30 cellular contexts compared by ENCODE assay signal in genomic region chr19:12453495-12453894, GRCh38. TPM values are rescaled to one million over a fixed set of nuclear protein-coding genes. Genes with fewer than 3 reads are reported as not detected.
DNase-seq lines count a peak whose midpoint lies in the region; ATAC-seq, FAIRE-seq and TF ChIP-seq lines count a peak whose summit lies in the region.
"Had no signal": no experiment of that assay in that cellular context is flagged by ENCODE, and none has a peak within 500 bp of the region (broad histone marks: within the 10 kb centered on the region; RNA-seq: fewer than 3 reads in every experiment).

No MANE protein-coding gene starts in this region.

- TF ChIP-seq POLR2A in HepG2 (IDR thresholded peaks at IDR 0.05; ENCODE audit: insufficient read depth in 1 of 2, low read depth in 2 of 2, low read length in 2 of 2): no peak

- no peak overlapping the region for H3K27ac Mint-ChIP-seq in activated CD4-positive, alpha-beta memory T cell treated with anti-CD3 and anti-CD28 coated beads for 36 hours
- H3K27ac Mint-ChIP-seq: activated CD4-positive, alpha-beta T cell treated with anti-CD3 and anti-CD28 coated beads for 36 hours; activated CD8-positive, alpha-beta T cell treated with anti-CD3 and anti-CD28 coated beads, Interleukin-2, amount 10 ng/mL, durations not matched to agents 7 days and 5 days; activated naive CD4-positive, alpha-beta T cell treated with anti-CD3 and anti-CD28 coated beads, Interleukin-2, amount 50 U/mL, for 24 hours; activated T-helper 2 cell treated with anti-CD3 and anti-CD28 coated beads, Interferon-gamma antibody, Interleukin-2, Interleukin-4, amounts not matched to agents 10 μg/mL and 5 μg/mL and 100 μg/mL, durations not matched to agents 14 hours and 24 hours and 36 hours; CD4-positive, alpha-beta T cell; H9; nephron; stimulated activated effector memory CD8-positive, alpha-beta T cell treated with anti-CD3 and anti-CD28 coated beads, Interleukin-12 subunit alpha, Interleukin-12 subunit beta, amount 100 ng/mL, for 72 hours had no signal

- H3K4me1 Mint-ChIP-seq in activated CD4-positive, alpha-beta memory T cell treated with anti-CD3 and anti-CD28 coated beads for 36 hours (ENCODE audit: low read depth): no peaks in the 10 kb centered on the region
- H3K4me1 Mint-ChIP-seq: activated CD4-positive, alpha-beta T cell treated with anti-CD3 and anti-CD28 coated beads for 36 hours; activated naive CD4-positive, alpha-beta T cell treated with anti-CD3 and anti-CD28 coated beads, Interleukin-2, amount 50 U/mL, for 24 hours; H9; nephron; stimulated activated effector memory CD8-positive, alpha-beta T cell treated with anti-CD3 and anti-CD28 coated beads, Interleukin-12 subunit alpha, Interleukin-12 subunit beta, amount 100 ng/mL, for 72 hours had no signal

- no peak overlapping the region for H3K4me2 ChIP-seq in HepG2 (ENCODE audit: low read depth, low read length)
- H3K4me2 ChIP-seq: A549 had no signal

- H3K4me1 ChIP-seq in liver (ENCODE audit: control insufficient read depth in 4 of 4, insufficient read depth in 4 of 4, low read length in 3 of 4) (no peaks in the 10 kb centered on the region), HepG2 (ENCODE audit: insufficient read depth, low read length) (no peaks in the 10 kb centered on the region), mucosa of descending colon (ENCODE audit: low read depth) (peaks cover 2% of the 10 kb centered on the region)
- H3K4me1 ChIP-seq: A549, SJCRH30, upper lobe of right lung had no signal

- no peak for TF ChIP-seq EP300 in HepG2 (IDR thresholded peaks at IDR 0.05; ENCODE audit: low read depth in 2 of 2, low read length in 2 of 2)
- TF ChIP-seq EP300 in HepG2 (CRISPR knock-in tag; IDR thresholded peaks at IDR 0.05; ENCODE audit: borderline replicate concordance): no peak

- no peak for DNase-seq in HepG2 (ENCODE audit: low spot score)
- DNase-seq in NCI-H748 treated with DMSO at 0.1 percent for 48 hours (lab: John Stamatoyannopoulos, UW): peak; percentile 15
- peak in 2 of 3 donors; percentile 60 to 78 for DNase-seq in mucosa of descending colon
- no peak for DNase-seq in activated naive CD4-positive, alpha-beta T cell treated with Interleukin-2 at 50 U/mL for 16 hours
- DNase-seq in activated CD4-positive, alpha-beta memory T cell treated with anti-CD3 and anti-CD28 coated beads for 36 hours: no peak
- DNase-seq: activated CD4-positive, alpha-beta T cell treated with anti-CD3 and anti-CD28 coated beads for 36 hours; activated CD8-positive, alpha-beta T cell treated with anti-CD3 and anti-CD28 coated beads, Interleukin-2, amount 10 ng/mL, durations not matched to agents 7 days and 5 days; amniotic stem cell; CD4-positive, alpha-beta T cell; foreskin melanocyte; H9; heart left ventricle; Kasumi-1; NCI-H1694 treated with DMSO at 0.1 percent for 48 hours; NCI-H774; SJCRH30; SW 1271; upper lobe of right lung had no signal

- POLR2A ChIA-PET in HepG2 (lab: Yijun Ruan, JAX): no interaction called here
- POLR2A ChIA-PET in activated CD4-positive, alpha-beta memory T cell treated with anti-CD3 and anti-CD28 coated beads for 36 hours (lab: Charles Lee): interaction anchor here (0.6 to 1.1 kb wide), 3 partner anchors 41 to 228 kb away, joined by 3 to 4 read pairs (median 3); partner anchors contain the start of gene DHPS

- peaks cover 10 to 40% (median 15%) of the 10 kb centered on the region in 4 donors for H3K9me3 ChIP-seq in liver (ENCODE audit: control insufficient read depth in 4 of 4, low read length in 3 of 4)
- H3K9me3 ChIP-seq in HepG2 (ENCODE audit: low read length): no peaks in the 10 kb centered on the region
- H3K9me3 ChIP-seq in mucosa of descending colon: peaks cover 21% of the 10 kb centered on the region
- H3K9me3 ChIP-seq: A549, upper lobe of right lung had no signal

- peaks cover 24% of the 10 kb centered on the region for H3K36me3 Mint-ChIP-seq in activated CD4-positive, alpha-beta memory T cell treated with anti-CD3 and anti-CD28 coated beads for 36 hours
- H3K36me3 Mint-ChIP-seq: stimulated activated effector memory CD8-positive, alpha-beta T cell treated with anti-CD3 and anti-CD28 coated beads, Interleukin-12 subunit alpha, Interleukin-12 subunit beta, amount 100 ng/mL, for 72 hours had no signal

- no peak overlapping the region for H3K4me3 Mint-ChIP-seq in activated CD4-positive, alpha-beta memory T cell treated with anti-CD3 and anti-CD28 coated beads for 36 hours
- H3K4me3 Mint-ChIP-seq: activated CD4-positive, alpha-beta T cell treated with anti-CD3 and anti-CD28 coated beads for 36 hours; activated CD8-positive, alpha-beta T cell treated with anti-CD3 and anti-CD28 coated beads, Interleukin-2, amount 10 ng/mL, durations not matched to agents 7 days and 5 days; activated naive CD4-positive, alpha-beta T cell treated with anti-CD3 and anti-CD28 coated beads, Interleukin-2, amount 50 U/mL, for 24 hours; CD4-positive, alpha-beta T cell; H9; nephron; stimulated activated effector memory CD8-positive, alpha-beta T cell treated with anti-CD3 and anti-CD28 coated beads, Interleukin-12 subunit alpha, Interleukin-12 subunit beta, amount 100 ng/mL, for 72 hours had no signal

- CTCF ChIA-PET in HepG2 (lab: Yijun Ruan, JAX; ENCODE audit: low intra/inter-chr PET ratio, low total read pairs): no interaction called here
- CTCF ChIA-PET in activated CD4-positive, alpha-beta memory T cell treated with anti-CD3 and anti-CD28 coated beads for 36 hours (lab: Charles Lee): no interaction called here

- BruUV-seq in HepG2 (replicated peaks; lab: Mats Ljungman, UMichigan): no TSS peak

- no peak for TF ChIP-seq CTCF in liver (IDR thresholded peaks at IDR 0.05; ENCODE audit: low read depth, low read length, missing input control)
- TF ChIP-seq CTCF in HepG2 (CRISPR knock-in tag; IDR thresholded peaks at IDR 0.05): no peak
- no peak for TF ChIP-seq CTCF in mucosa of descending colon (IDR thresholded peaks at IDR 0.05)

- intact Hi-C loops in HepG2 (cut with micrococcal nuclease; ENCODE audit: unreplicated experiment) (no loop called here), mucosa of descending colon (cut with DNase I, micrococcal nuclease) (no loop called here)
- intact Hi-C loops in activated CD4-positive, alpha-beta memory T cell treated with anti-CD3 and anti-CD28 coated beads for 36 hours (cut with micrococcal nuclease): no loop called here

- no peaks in the 10 kb centered on the region for H4K20me1 ChIP-seq in HepG2 (ENCODE audit: insufficient read depth, low read length)

- H3K79me2 ChIP-seq in HepG2 (ENCODE audit: insufficient read depth, low read length): no peaks in the 10 kb centered on the region

- no peak for TF ChIP-seq RAD21 in liver (IDR thresholded peaks at IDR 0.05)
- TF ChIP-seq RAD21 in HepG2 (CRISPR knock-in tag; IDR thresholded peaks at IDR 0.05): no peak

- H3K9ac ChIP-seq in liver (ENCODE audit: low read depth in 1 of 2, low read length in 2 of 2): no peak overlapping the region
- H3K9ac ChIP-seq in HepG2 (ENCODE audit: insufficient read depth, low read depth, low read length): no peak overlapping the region

- peaks cover 0 to 2% (median 0%) of the 10 kb centered on the region in 4 donors for H3K36me3 ChIP-seq in liver (ENCODE audit: control insufficient read depth in 4 of 4, insufficient read depth in 3 of 4, low read depth in 1 of 4, low read length in 3 of 4)
- no peaks in the 10 kb centered on the region for H3K36me3 ChIP-seq in HepG2 (replicated peaks in 1 of 2; ENCODE audit: control insufficient read depth in 1 of 2, insufficient read depth in 2 of 2, low read length in 2 of 2)
- H3K36me3 ChIP-seq in mucosa of descending colon (ENCODE audit: low read depth): no peaks in the 10 kb centered on the region
- H3K36me3 ChIP-seq: upper lobe of right lung had no signal

- ATAC-seq in HepG2 (no peak), mucosa of descending colon (no peak), GM19328 (IDR thresholded peaks at IDR 0.05; ENCODE audit: unreplicated experiment) (no peak), HG02885 (IDR thresholded peaks at IDR 0.05; ENCODE audit: poor library complexity, unreplicated experiment) (no peak)
- ATAC-seq: A549; activated CD4-positive, alpha-beta T cell treated with anti-CD3 and anti-CD28 coated beads for 36 hours; activated CD8-positive, alpha-beta T cell treated with anti-CD3 and anti-CD28 coated beads, Interleukin-2, amount 10 ng/mL, durations not matched to agents 7 days and 5 days; GM12878; heart left ventricle; stimulated activated effector memory CD8-positive, alpha-beta T cell treated with anti-CD3 and anti-CD28 coated beads, Interleukin-12 subunit alpha, Interleukin-12 subunit beta, amount 100 ng/mL, for 72 hours; upper lobe of right lung had no signal

- no peak overlapping the region for H2AFZ ChIP-seq in HepG2 (ENCODE audit: low read length)

- no peaks in the 10 kb centered on the region for H3K27me3 Mint-ChIP-seq in activated CD4-positive, alpha-beta memory T cell treated with anti-CD3 and anti-CD28 coated beads for 36 hours
- H3K27me3 Mint-ChIP-seq: activated CD4-positive, alpha-beta T cell treated with anti-CD3 and anti-CD28 coated beads for 36 hours; activated naive CD4-positive, alpha-beta T cell treated with anti-CD3 and anti-CD28 coated beads, Interleukin-2, amount 50 U/mL, for 24 hours; CD4-positive, alpha-beta T cell had no signal

- FAIRE-seq in HepG2 (lab: Jason Lieb, UNC): no peak
- FAIRE-seq: A549, GM12878, keratinocyte, RCC 7860 had no signal

- H3K27ac ChIP-seq in liver (ENCODE audit: low read depth in 1 of 2, low read length in 2 of 2) (no peak overlapping the region), HepG2 (ENCODE audit: extremely low read length, insufficient read depth, low read length) (no peak overlapping the region)
- H3K27ac ChIP-seq: A549, SJCRH30, upper lobe of right lung had no signal

- H3K27me3 ChIP-seq in liver (ENCODE audit: control insufficient read depth in 4 of 4, insufficient read depth in 4 of 4, low read length in 3 of 4) (no peaks in the 10 kb centered on the region), HepG2 (ENCODE audit: control insufficient read depth in 1 of 2, insufficient read depth in 2 of 2, low read length in 2 of 2) (no peaks in the 10 kb centered on the region)
- H3K27me3 ChIP-seq: heart left ventricle, SJCRH30, upper lobe of right lung had no signal

- peaks cover 41% of the 10 kb centered on the region for H3K9me3 Mint-ChIP-seq in activated CD4-positive, alpha-beta memory T cell treated with anti-CD3 and anti-CD28 coated beads for 36 hours

- in situ Hi-C loops in HepG2 (cut with HindIII; ENCODE audit: extremely low pct_ligation_motif_present, low pct_unique_long_range_greater_than_20kb): no loop called here

- 66% methylated on average over 6 of the region's 6 CpGs for WGBS in liver
- 71% methylated on average over 6 of the region's 6 CpGs for WGBS in HepG2 (ENCODE audit: low lambda C conversion rate)

- H3K4me3 ChIP-seq in liver (ENCODE audit: low read depth in 1 of 3, low read length in 3 of 3) (peak overlapping the region in 2 of 3 donors; percentile 8 to 23), HepG2 (replicated peaks in 1 of 3; ENCODE audit: insufficient read depth in 1 of 3, low read depth in 2 of 3, low read length in 3 of 3) (no peak overlapping the region), mucosa of descending colon (no peak overlapping the region)
- H3K4me3 ChIP-seq: A549, GM12878, heart left ventricle, lung, SJCRH30, upper lobe of right lung had no signal

RNA-seq across cellular contexts. Expression of gene ZNF443, which starts 12.7 kb away (rescaled TPM):
- total RNA-seq in liver (1 to 10 TPM; 2.6 to 7.4 TPM), HepG2 (2016; rRNA removed; fragmentation: Illumina TruSeq; extraction: Trizol) (19.0 and 24.2 TPM in 2 replicates), mucosa of descending colon (1 to 10 TPM; 5.8 to 7.7 (median 7.3) TPM)
- polyA plus RNA-seq in liver (1 to 10 TPM; 1.1 to 1.9 TPM), HepG2 (2011; rRNA removed) (3.5 and 3.6 TPM in 2 replicates)
- total RNA-seq in HepG2 (2016; cell fraction: cytosol; rRNA removed; fragmentation: Illumina TruSeq; extraction: Trizol; ENCODE audit: low read depth): 4.8 and 6.3 TPM in 2 replicates
- total RNA-seq in HepG2 (2016; cell fraction: insoluble cytoplasmic fraction; rRNA removed; fragmentation: Illumina TruSeq; extraction: Trizol): 17.4 and 23.5 TPM in 2 replicates
- total RNA-seq in HepG2 (2016; cell fraction: membrane; rRNA removed; fragmentation: Illumina TruSeq; extraction: Trizol): 9.2 and 13.1 TPM in 2 replicates
- total RNA-seq in HepG2 (2016; cell fraction: nucleus; rRNA removed; fragmentation: Illumina TruSeq; extraction: Trizol): 25.0 and 27.8 TPM in 2 replicates
- polyA plus RNA-seq in HepG2 (2011; cell fraction: cytosol; rRNA removed): 1.0 and 1.7 TPM in 2 replicates
- polyA plus RNA-seq in HepG2 (2011; cell fraction: nucleus; rRNA removed): 2.7 and 4.0 TPM in 2 replicates
- polyA plus RNA-seq in HepG2 (2012): 3.4 and 5.1 TPM in 2 replicates
- polyA plus RNA-seq in HepG2 (2016; cell fraction: cytosol; fragmentation: Illumina TruSeq; extraction: Trizol; ENCODE audit: low read depth): 0.33 and 0.42 TPM in 2 replicates
- 6.6 and 7.5 TPM in 2 replicates for polyA plus RNA-seq in HepG2 (2016; cell fraction: insoluble cytoplasmic fraction; fragmentation: Illumina TruSeq; extraction: Trizol; ENCODE audit: low read depth)
- polyA plus RNA-seq in HepG2 (2016; cell fraction: membrane; fragmentation: Illumina TruSeq; extraction: Trizol; ENCODE audit: low read depth): 1.00 and 1.1 TPM in 2 replicates
- 10.6 and 10.7 TPM in 2 replicates for polyA plus RNA-seq in HepG2 (2016; cell fraction: nucleus; fragmentation: Illumina TruSeq; extraction: Trizol; ENCODE audit: insufficient read depth, low read depth)
- polyA minus RNA-seq in HepG2 (2011; rRNA and poly(A)+ RNA removed; ENCODE audit: low replicate concordance): 0.87 and 3.0 TPM in 2 replicates
- polyA minus RNA-seq in HepG2 (2011; cell fraction: cytosol; rRNA and poly(A)+ RNA removed): 6.1 and 6.2 TPM in 2 replicates
- 30.6 and 31.3 TPM in 2 replicates for polyA minus RNA-seq in HepG2 (2011; cell fraction: nucleus; rRNA and poly(A)+ RNA removed)
- total RNA-seq in activated CD4-positive, alpha-beta memory T cell treated with anti-CD3 and anti-CD28 coated beads for 36 hours: 1 to 10 TPM; 5.1 to 5.3 TPM

RNA-seq across cellular contexts. Expression of gene ZNF709, which starts 31.1 kb away (rescaled TPM):
- total RNA-seq in liver (1 to 10 TPM; 1.3 to 1.9 TPM), HepG2 (2016; rRNA removed; fragmentation: Illumina TruSeq; extraction: Trizol) (3.9 and 4.7 TPM in 2 replicates), mucosa of descending colon (1 to 10 TPM; 1.2 to 3.3 (median 1.8) TPM)
- polyA plus RNA-seq in liver (under 1 TPM; 0.24 to 0.25 TPM), HepG2 (2011; rRNA removed) (1.0 and 1.5 TPM in 2 replicates)
- total RNA-seq in HepG2 (2016; cell fraction: cytosol; rRNA removed; fragmentation: Illumina TruSeq; extraction: Trizol; ENCODE audit: low read depth): 0.61 and 0.79 TPM in 2 replicates
- total RNA-seq in HepG2 (2016; cell fraction: insoluble cytoplasmic fraction; rRNA removed; fragmentation: Illumina TruSeq; extraction: Trizol): 3.7 and 4.7 TPM in 2 replicates
- total RNA-seq in HepG2 (2016; cell fraction: membrane; rRNA removed; fragmentation: Illumina TruSeq; extraction: Trizol): 1.3 and 1.5 TPM in 2 replicates
- total RNA-seq in HepG2 (2016; cell fraction: nucleus; rRNA removed; fragmentation: Illumina TruSeq; extraction: Trizol): 2.9 and 3.6 TPM in 2 replicates
- 0.43 and 0.69 TPM in 2 replicates for polyA plus RNA-seq in HepG2 (2011; cell fraction: cytosol; rRNA removed)
- 1.2 and 1.3 TPM in 2 replicates for polyA plus RNA-seq in HepG2 (2011; cell fraction: nucleus; rRNA removed)
- 0.68 and 1.7 TPM in 2 replicates for polyA plus RNA-seq in HepG2 (2012)
- 0.11 and 0.15 TPM in 2 replicates for polyA plus RNA-seq in HepG2 (2016; cell fraction: cytosol; fragmentation: Illumina TruSeq; extraction: Trizol; ENCODE audit: low read depth)
- polyA plus RNA-seq in HepG2 (2016; cell fraction: insoluble cytoplasmic fraction; fragmentation: Illumina TruSeq; extraction: Trizol; ENCODE audit: low read depth): 1.2 and 1.4 TPM in 2 replicates
- 0.33 and 0.42 TPM in 2 replicates for polyA plus RNA-seq in HepG2 (2016; cell fraction: membrane; fragmentation: Illumina TruSeq; extraction: Trizol; ENCODE audit: low read depth)
- 2.4 and 3.6 TPM in 2 replicates for polyA plus RNA-seq in HepG2 (2016; cell fraction: nucleus; fragmentation: Illumina TruSeq; extraction: Trizol; ENCODE audit: insufficient read depth, low read depth)
- polyA minus RNA-seq in HepG2 (2011; rRNA and poly(A)+ RNA removed; ENCODE audit: low replicate concordance): 2.2 TPM in 1 of 2 replicates, not detected in the other
- 1.8 and 2.0 TPM in 2 replicates for polyA minus RNA-seq in HepG2 (2011; cell fraction: cytosol; rRNA and poly(A)+ RNA removed)
- polyA minus RNA-seq in HepG2 (2011; cell fraction: nucleus; rRNA and poly(A)+ RNA removed): 6.6 and 6.8 TPM in 2 replicates
- 1 to 10 TPM; 1.5 to 2.4 TPM for total RNA-seq in activated CD4-positive, alpha-beta memory T cell treated with anti-CD3 and anti-CD28 coated beads for 36 hours

RNA-seq across cellular contexts. Expression of gene ZNF799, which starts 52.4 kb away (rescaled TPM):
- 1 to 10 TPM; 2.8 to 5.3 TPM for total RNA-seq in liver
- 1 to 10 TPM; 1.6 to 2.2 TPM for polyA plus RNA-seq in liver
- 17.9 and 27.0 TPM in 2 replicates for total RNA-seq in HepG2 (2016; rRNA removed; fragmentation: Illumina TruSeq; extraction: Trizol)
- 4.5 and 5.5 TPM in 2 replicates for total RNA-seq in HepG2 (2016; cell fraction: cytosol; rRNA removed; fragmentation: Illumina TruSeq; extraction: Trizol; ENCODE audit: low read depth)
- 17.8 and 28.0 TPM in 2 replicates for total RNA-seq in HepG2 (2016; cell fraction: insoluble cytoplasmic fraction; rRNA removed; fragmentation: Illumina TruSeq; extraction: Trizol)
- total RNA-seq in HepG2 (2016; cell fraction: membrane; rRNA removed; fragmentation: Illumina TruSeq; extraction: Trizol): 10.2 and 12.9 TPM in 2 replicates
- total RNA-seq in HepG2 (2016; cell fraction: nucleus; rRNA removed; fragmentation: Illumina TruSeq; extraction: Trizol): 17.5 and 19.9 TPM in 2 replicates
- 4.7 and 7.7 TPM in 2 replicates for polyA plus RNA-seq in HepG2 (2011; rRNA removed)
- polyA plus RNA-seq in HepG2 (2011; cell fraction: cytosol; rRNA removed): 2.5 and 3.3 TPM in 2 replicates
- 4.9 and 6.2 TPM in 2 replicates for polyA plus RNA-seq in HepG2 (2011; cell fraction: nucleus; rRNA removed)
- 5.2 and 5.9 TPM in 2 replicates for polyA plus RNA-seq in HepG2 (2012)
- 0.52 and 0.70 TPM in 2 replicates for polyA plus RNA-seq in HepG2 (2016; cell fraction: cytosol; fragmentation: Illumina TruSeq; extraction: Trizol; ENCODE audit: low read depth)
- polyA plus RNA-seq in HepG2 (2016; cell fraction: insoluble cytoplasmic fraction; fragmentation: Illumina TruSeq; extraction: Trizol; ENCODE audit: low read depth): 13.3 and 14.1 TPM in 2 replicates
- 1.5 and 1.7 TPM in 2 replicates for polyA plus RNA-seq in HepG2 (2016; cell fraction: membrane; fragmentation: Illumina TruSeq; extraction: Trizol; ENCODE audit: low read depth)
- 17.2 and 18.4 TPM in 2 replicates for polyA plus RNA-seq in HepG2 (2016; cell fraction: nucleus; fragmentation: Illumina TruSeq; extraction: Trizol; ENCODE audit: insufficient read depth, low read depth)
- polyA minus RNA-seq in HepG2 (2011; rRNA and poly(A)+ RNA removed; ENCODE audit: low replicate concordance): 1.4 and 4.5 TPM in 2 replicates
- 6.2 and 6.7 TPM in 2 replicates for polyA minus RNA-seq in HepG2 (2011; cell fraction: cytosol; rRNA and poly(A)+ RNA removed)
- 22.3 and 26.4 TPM in 2 replicates for polyA minus RNA-seq in HepG2 (2011; cell fraction: nucleus; rRNA and poly(A)+ RNA removed)
- total RNA-seq in mucosa of descending colon: 1 to 10 TPM; 6.0 to 7.4 (median 7.3) TPM
- 1 to 10 TPM; 4.2 to 4.7 TPM for total RNA-seq in activated CD4-positive, alpha-beta memory T cell treated with anti-CD3 and anti-CD28 coated beads for 36 hours

Comparison
In these comparisons a context has a peak if more than half of its experiments do, and no peak if none do; other contexts are left out.
1. H3K4me3 ChIP-seq: peak in liver (2 of 3); none in HepG2 (0 of 3) and mucosa of descending colon (single experiment).
2. DNase-seq: peak in NCI-H748 treated with DMSO at 0.1 percent for 48 hours (single experiment) and mucosa of descending colon (2 of 3); none in HepG2 (single experiment), activated naive CD4-positive, alpha-beta T cell treated with Interleukin-2 at 50 U/mL for 16 hours (single experiment) and activated CD4-positive, alpha-beta memory T cell treated with anti-CD3 and anti-CD28 coated beads for 36 hours (single experiment).